In genomic region chr10:34985823-34986222, GRCh38 we compare ENCODE assay signal across 10 cellular contexts.
DNase-seq lines count a peak whose midpoint lies in the region; ATAC-seq and TF ChIP-seq lines count a peak whose summit lies in the region.
"Had no signal": no experiment of that assay in that cellular context is flagged by ENCODE, and none has a peak within 500 bp of the region (broad histone marks: within the 10 kb centered on the region; RNA-seq: fewer than 3 reads in every experiment).

No MANE protein-coding gene starts in this region.

- H3K4me3 Mint-ChIP-seq in GM23338: no peak overlapping the region
- H3K4me3 Mint-ChIP-seq: activated CD8-positive, alpha-beta T cell treated with anti-CD3 and anti-CD28 coated beads, Interleukin-2, amount 10 ng/mL, durations not matched to agents 7 days and 5 days had no signal

- peak; percentile 22 for DNase-seq in ACHN
- peak; percentile 74 for DNase-seq in GM23338 (ENCODE audit: low spot score)
- DNase-seq in RPMI7951 (ENCODE audit: low read depth): peak; percentile 40
- DNase-seq in fibroblast of villous mesenchyme (ENCODE audit: low read depth): peak; percentile 22
- DNase-seq in NCI-H1092 (lab: John Stamatoyannopoulos, UW): no peak
- DNase-seq in NCI-H1417 treated with DMSO at 0.1 percent for 48 hours (lab: John Stamatoyannopoulos, UW): no peak
- no peak for DNase-seq in colonic mucosa
- DNase-seq in sciatic nerve (ENCODE audit: low spot score): no peak
- DNase-seq: activated CD8-positive, alpha-beta T cell treated with anti-CD3 and anti-CD28 coated beads, Interleukin-2, amount 10 ng/mL, durations not matched to agents 7 days and 5 days; occipital lobe had no signal

- no peaks in the 10 kb centered on the region for H3K79me2 ChIP-seq in GM23338 (replicated peaks; ENCODE audit: insufficient read depth)

- no peaks in the 10 kb centered on the region for H3K27me3 ChIP-seq in GM23338 (ENCODE audit: insufficient read depth)
- H3K27me3 ChIP-seq in colonic mucosa: no peaks in the 10 kb centered on the region

- no peaks in the 10 kb centered on the region for H3K4me1 ChIP-seq in GM23338 (ENCODE audit: insufficient read depth)
- H3K4me1 ChIP-seq in colonic mucosa: no peaks in the 10 kb centered on the region

- H3K27ac ChIP-seq in GM23338 (ENCODE audit: low read depth) (no peak overlapping the region), colonic mucosa (no peak overlapping the region)

- H3K4me2 ChIP-seq in GM23338: no peak overlapping the region

- peak; percentile 58 to 81 for TF ChIP-seq CTCF in GM23338 (conservative IDR thresholded peaks at IDR 0.05; ENCODE audit: low read depth in 2 of 2)
- TF ChIP-seq CTCF in fibroblast of villous mesenchyme (IDR thresholded peaks at IDR 0.05; ENCODE audit: insufficient read depth, low read depth, low read length): peak; percentile 42
- no peak for TF ChIP-seq CTCF in colonic mucosa (IDR thresholded peaks at IDR 0.05)

- intact Hi-C loops in colonic mucosa (cut with DNase I): loop anchor here (10.0 kb wide), 1 partner anchor 321 kb away; no protein-coding TSS in a partner anchor
- intact Hi-C loops in sciatic nerve (cut with DNase I): loop anchor here (5.0 kb wide), 1 partner anchor 41 kb away; no protein-coding TSS in a partner anchor

- H3K9me3 ChIP-seq in colonic mucosa: no peaks in the 10 kb centered on the region

- H3K4me3 ChIP-seq in GM23338 (no peak overlapping the region), fibroblast of villous mesenchyme (ENCODE audit: low read depth, low read length) (no peak overlapping the region), colonic mucosa (no peak overlapping the region)

- no peaks in the 10 kb centered on the region for H3F3A ChIP-seq in GM23338 (replicated peaks; ENCODE audit: low read depth)

- H3K4me1 Mint-ChIP-seq in GM23338: peaks cover 2% of the 10 kb centered on the region; the same call in 1 of the 3 replicates

- H3K27ac Mint-ChIP-seq in GM23338: no peak overlapping the region
- H3K27ac Mint-ChIP-seq: activated CD8-positive, alpha-beta T cell treated with anti-CD3 and anti-CD28 coated beads, Interleukin-2, amount 10 ng/mL, durations not matched to agents 7 days and 5 days had no signal

- no peaks in the 10 kb centered on the region for H4K20me1 ChIP-seq in GM23338 (replicated peaks; ENCODE audit: insufficient read depth)

- in situ Hi-C loops in ACHN (cut with HindIII; ENCODE audit: low pct_ligation_motif_present, low pct_unique_long_range_greater_than_20kb, low sequenced_read_pairs): no loop called here

- H3K9me3 Mint-ChIP-seq in GM23338: peaks cover 12% of the 10 kb centered on the region

- no peaks in the 10 kb centered on the region for H3K36me3 ChIP-seq in GM23338 (ENCODE audit: insufficient read depth)
- H3K36me3 ChIP-seq in colonic mucosa: no peaks in the 10 kb centered on the region

- H3K9me2 ChIP-seq in GM23338 (ENCODE audit: insufficient read depth): no peaks in the 10 kb centered on the region

- ATAC-seq in GM23338: peak; percentile 98
- ATAC-seq in sciatic nerve: no peak
- ATAC-seq: activated CD8-positive, alpha-beta T cell treated with anti-CD3 and anti-CD28 coated beads, Interleukin-2, amount 10 ng/mL, durations not matched to agents 7 days and 5 days had no signal

- no peaks in the 10 kb centered on the region for H3K27me3 Mint-ChIP-seq in GM23338 (ENCODE audit: insufficient read depth, low read depth, poor library complexity)

- peaks cover 3% of the 10 kb centered on the region; the same call in 2 of the 3 replicates for H3K36me3 Mint-ChIP-seq in GM23338 (ENCODE audit: low read depth)

- no peak overlapping the region for H2AFZ ChIP-seq in GM23338

- H3K9ac ChIP-seq in colonic mucosa (ENCODE audit: low read depth in 2 of 2, low read length in 2 of 2): no peak overlapping the region

TF ChIP-seq in GM23338, 12 proteins besides CTCF, POLR2A, EP300 and RAD21:
- no peak for TF ChIP-seq EZH2phosphoT487 (IDR thresholded peaks at IDR 0.05; ENCODE audit: unreplicated experiment)
- no peak for TF ChIP-seq ZNF331 (CRISPR knock-in tag; IDR thresholded peaks at IDR 0.05; ENCODE audit: low read depth)
- TF ChIP-seq JUNB (IDR thresholded peaks at IDR 0.05; ENCODE audit: unreplicated experiment): no peak
- TF ChIP-seq ZNF462 (CRISPR knock-in tag; IDR thresholded peaks at IDR 0.05): no peak
- no peak for TF ChIP-seq EZH2 (IDR thresholded peaks at IDR 0.05; ENCODE audit: low read depth, unreplicated experiment)
- TF ChIP-seq STAT1 (IDR thresholded peaks at IDR 0.05; ENCODE audit: unreplicated experiment): no peak

Comparison
In these comparisons a context has a peak if more than half of its experiments do, and no peak if none do; other contexts are left out.
1. DNase-seq: peak in ACHN (single experiment), GM23338 (single experiment), RPMI7951 (single experiment) and fibroblast of villous mesenchyme (single experiment); none in NCI-H1092 (single experiment), NCI-H1417 treated with DMSO at 0.1 percent for 48 hours (single experiment), colonic mucosa (single experiment) and sciatic nerve (single experiment).